Comparison of ENCODE assay signal across 15 cellular contexts in the genomic region with DNA sequence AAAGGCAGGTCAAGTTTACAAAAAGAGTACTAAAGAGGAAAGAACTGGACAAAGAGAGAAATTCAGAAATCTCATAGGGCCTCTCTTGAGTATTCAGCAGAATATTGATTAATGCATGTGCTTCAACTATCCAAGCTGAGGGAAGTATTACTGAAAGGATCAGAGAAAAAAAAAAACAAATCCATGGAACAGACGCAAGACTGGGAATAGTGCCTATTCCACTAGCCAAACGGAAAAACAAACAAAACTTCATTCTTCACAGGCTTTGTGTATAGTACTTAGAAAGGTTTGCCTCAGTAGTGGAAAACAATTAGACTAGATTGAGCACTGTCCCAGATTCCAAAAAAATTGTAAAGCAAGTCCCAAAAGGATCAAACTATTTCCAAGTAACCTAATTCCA.
DNase-seq lines count a peak whose midpoint lies in the region; ATAC-seq lines count a peak whose summit lies in the region.
"Had no signal": no experiment of that assay in that cellular context is flagged by ENCODE, and none has a peak within 500 bp of the region (broad histone marks: within the 10 kb centered on the region; RNA-seq: fewer than 3 reads in every experiment).

No MANE protein-coding gene starts in this region.

- intact Hi-C loops in sciatic nerve (cut with DNase I) (no loop called here), Right ventricle myocardium superior (cut with DNase I) (no loop called here)

- DNase-seq in G401 (ENCODE audit: low spot score) (peak; percentile 13), astrocyte of the hippocampus (ENCODE audit: low read depth, low spot score) (peak; percentile 56), left lobe of liver (ENCODE audit: low spot score) (no peak), sciatic nerve (ENCODE audit: low spot score) (no peak), Right ventricle myocardium superior (no peak), SW480 (ENCODE audit: low spot score) (no peak)
- DNase-seq: CD8-positive, alpha-beta memory T cell; DMS 273 treated with DMSO at 0.1 percent for 48 hours; IMR-90; Kasumi-1; NCI-H1694; NCI-H2107; NCI-H774; SHP77 treated with DMSO at 0.1 percent for 48 hours had no signal

- in situ Hi-C loops in G401 (cut with HindIII; ENCODE audit: low sequenced_read_pairs), result no loop called here

- ATAC-seq in left lobe of liver (peak; percentile 42), sciatic nerve (peak; percentile 88), Right ventricle myocardium superior (ENCODE audit: poor library complexity) (no peak), GM19397 (IDR thresholded peaks at IDR 0.05; ENCODE audit: unreplicated experiment) (no peak)

Comparison
In these comparisons a context has a peak if more than half of its experiments do, and no peak if none do; other contexts are left out.
1. DNase-seq: peak in G401 (single experiment) and astrocyte of the hippocampus (single experiment); none in left lobe of liver (single experiment), sciatic nerve (single experiment), Right ventricle myocardium superior (single experiment) and SW480 (single experiment).
2. ATAC-seq: peak in left lobe of liver (single experiment) and sciatic nerve (single experiment); none in Right ventricle myocardium superior (single experiment) and GM19397 (single experiment).